In genomic region chr1:171784779-171785178, GRCh38 we compare ENCODE assay signal across 11 cellular contexts. TPM values are rescaled to one million over a fixed set of nuclear protein-coding genes. Genes with fewer than 3 reads are reported as not detected.
DNase-seq lines count a peak whose midpoint lies in the region; ATAC-seq and TF ChIP-seq lines count a peak whose summit lies in the region.
"Had no signal": no experiment of that assay in that cellular context is flagged by ENCODE, and none has a peak within 500 bp of the region (broad histone marks: within the 10 kb centered on the region; RNA-seq: fewer than 3 reads in every experiment).

No MANE protein-coding gene starts in this region.

- H3K36me3 ChIP-seq in skeletal muscle satellite cell (ENCODE audit: insufficient read depth, low read length) (peaks cover 50% of the 10 kb centered on the region), WERI-Rb-1 (peaks cover 65% of the 10 kb centered on the region)

- peak overlapping the region; percentile 95 for H3K4me3 Mint-ChIP-seq in activated T-cell treated with anti-CD3 and anti-CD28 coated beads, Interleukin-2, amount 50 U/mL, for 24 hours
- peak overlapping the region; percentile 95 for H3K4me3 Mint-ChIP-seq in activated T-helper 17 cell treated with anti-CD3 and anti-CD28 coated beads, Interleukin-2, amount 50 U/mL, for 72 hours

- H3K4me1 ChIP-seq in skeletal muscle satellite cell (ENCODE audit: control insufficient read depth, insufficient read depth, low read length): peaks cover 45% of the 10 kb centered on the region

- DNase-seq in activated T-cell treated with anti-CD3 and anti-CD28 coated beads, Interleukin-2, amount 50 U/mL, for 24 hours: no peak
- DNase-seq in activated T-cell treated with anti-CD3 and anti-CD28 coated beads, Interleukin-2, amount 50 U/mL, for 1 hour: no peak
- DNase-seq in DMS53 treated with DMSO at 0.1 percent for 48 hours (lab: John Stamatoyannopoulos, UW; ENCODE audit: unreplicated experiment) (no peak), WERI-Rb-1 (no peak)
- DNase-seq: heart right ventricle, left lung, NCI-H1048 had no signal

- H3K9me3 ChIP-seq in skeletal muscle satellite cell (replicated peaks; ENCODE audit: low read length) (no peaks in the 10 kb centered on the region), WERI-Rb-1 (ENCODE audit: severe bottlenecking) (no peaks in the 10 kb centered on the region)
- H3K9me3 ChIP-seq: heart right ventricle, left lung had no signal

- ATAC-seq in HG02885 (IDR thresholded peaks at IDR 0.05; ENCODE audit: poor library complexity, unreplicated experiment): peak; percentile 24
- ATAC-seq in activated T-helper 17 cell treated with anti-CD3 and anti-CD28 coated beads, Interleukin-2, amount 50 U/mL, for 72 hours (replicated peaks): no peak
- no peak for ATAC-seq in GM21723 (IDR thresholded peaks at IDR 0.05; ENCODE audit: unreplicated experiment)
- ATAC-seq: heart right ventricle, left lung had no signal

- H3K27me3 ChIP-seq in skeletal muscle satellite cell (ENCODE audit: control insufficient read depth, insufficient read depth, low read length) (no peaks in the 10 kb centered on the region), WERI-Rb-1 (ENCODE audit: insufficient read depth, low read depth, severe bottlenecking) (no peaks in the 10 kb centered on the region)
- H3K27me3 ChIP-seq: heart right ventricle, left lung had no signal

- H3K27ac Mint-ChIP-seq in activated T-cell treated with anti-CD3 and anti-CD28 coated beads, Interleukin-2, amount 50 U/mL, for 24 hours: peak overlapping the region; percentile 63
- H3K27ac Mint-ChIP-seq in activated T-helper 17 cell treated with anti-CD3 and anti-CD28 coated beads, Interleukin-2, amount 50 U/mL, for 72 hours: peak overlapping the region; percentile 94

- no peak for TF ChIP-seq CTCF in WERI-Rb-1 (IDR thresholded peaks at IDR 0.05; ENCODE audit: low read depth, low read length)

- no peaks in the 10 kb centered on the region for H3K9me3 Mint-ChIP-seq in activated T-cell treated with anti-CD3 and anti-CD28 coated beads, Interleukin-2, amount 50 U/mL, for 24 hours
- H3K9me3 Mint-ChIP-seq in activated T-helper 17 cell treated with anti-CD3 and anti-CD28 coated beads, Interleukin-2, amount 50 U/mL, for 72 hours: no peaks in the 10 kb centered on the region

- H3K4me3 ChIP-seq in skeletal muscle satellite cell (ENCODE audit: low read length): no peak overlapping the region
- no peak overlapping the region for H3K4me3 ChIP-seq in WERI-Rb-1 (ENCODE audit: low read depth, low read length)
- H3K4me3 ChIP-seq: heart right ventricle, left lung had no signal

- no peak overlapping the region for H3K9ac ChIP-seq in skeletal muscle satellite cell (ENCODE audit: low read depth, low read length)

- no peak overlapping the region for H3K27ac ChIP-seq in WERI-Rb-1
- H3K27ac ChIP-seq: heart right ventricle, left lung had no signal

- H3K36me3 Mint-ChIP-seq in activated T-cell treated with anti-CD3 and anti-CD28 coated beads, Interleukin-2, amount 50 U/mL, for 24 hours (ENCODE audit: low read depth): peaks cover 83% of the 10 kb centered on the region
- H3K36me3 Mint-ChIP-seq in activated T-helper 17 cell treated with anti-CD3 and anti-CD28 coated beads, Interleukin-2, amount 50 U/mL, for 72 hours (ENCODE audit: low read depth): peaks cover 84% of the 10 kb centered on the region

- H3K4me1 Mint-ChIP-seq in activated T-cell treated with anti-CD3 and anti-CD28 coated beads, Interleukin-2, amount 50 U/mL, for 24 hours (ENCODE audit: low read depth): peaks cover 79% of the 10 kb centered on the region
- peaks cover 44% of the 10 kb centered on the region for H3K4me1 Mint-ChIP-seq in activated T-helper 17 cell treated with anti-CD3 and anti-CD28 coated beads, Interleukin-2, amount 50 U/mL, for 72 hours

- H3K4me2 ChIP-seq in skeletal muscle satellite cell (ENCODE audit: low read length): peak overlapping the region; percentile 30

- no peaks in the 10 kb centered on the region for H3K27me3 Mint-ChIP-seq in activated T-cell treated with anti-CD3 and anti-CD28 coated beads, Interleukin-2, amount 50 U/mL, for 24 hours
- H3K27me3 Mint-ChIP-seq in activated T-helper 17 cell treated with anti-CD3 and anti-CD28 coated beads, Interleukin-2, amount 50 U/mL, for 72 hours: no peaks in the 10 kb centered on the region

RNA-seq across cellular contexts. Expression of gene METTL13, which starts 3.3 kb away (rescaled TPM):
- total RNA-seq in activated T-helper 17 cell treated with anti-CD3 and anti-CD28 coated beads, Interleukin-2, amount 50 U/mL, for 72 hours: 10 to 100 TPM; 77.7 to 83.1 TPM
- total RNA-seq in skeletal muscle satellite cell (2012; rRNA removed): 16.5 and 21.0 TPM in 2 replicates

RNA-seq across cellular contexts. Expression of gene VAMP4, which starts 42.9 kb away (rescaled TPM):
- 10 to 100 TPM; 14.4 to 16.3 TPM for total RNA-seq in activated T-helper 17 cell treated with anti-CD3 and anti-CD28 coated beads, Interleukin-2, amount 50 U/mL, for 72 hours
- 5.1 and 5.9 TPM in 2 replicates for total RNA-seq in skeletal muscle satellite cell (2012; rRNA removed)

RNA-seq across cellular contexts. Expression of gene DNM3, which starts 56.5 kb away (rescaled TPM):
- 1 to 10 TPM; 3.0 to 5.8 TPM for total RNA-seq in activated T-helper 17 cell treated with anti-CD3 and anti-CD28 coated beads, Interleukin-2, amount 50 U/mL, for 72 hours
- 0.87 and 1.8 TPM in 2 replicates for total RNA-seq in skeletal muscle satellite cell (2012; rRNA removed)
